In genomic region chr4:143352720-143353119, GRCh38 we compare ENCODE assay signal across 16 cellular contexts. TPM values are rescaled to one million over a fixed set of nuclear protein-coding genes. Genes with fewer than 3 reads are reported as not detected.
A peak's percentile ranks its signal among the peaks of the same experiment; 100 is the strongest.
DNase-seq lines count a peak whose midpoint lies in the region; ATAC-seq and TF ChIP-seq lines count a peak whose summit lies in the region.
"Had no signal": no experiment of that assay in that cellular context is flagged by ENCODE, and none has a peak within 500 bp of the region (broad histone marks: within the 10 kb centered on the region; RNA-seq: fewer than 3 reads in every experiment).

No MANE protein-coding gene starts in this region.

- H3K27ac ChIP-seq in GM23338 (ENCODE audit: low read depth) (no peak overlapping the region), VCaP (peak overlapping the region; percentile 61), gastroesophageal sphincter (peak overlapping the region; percentile 60 to 68 (median 66)), gastrocnemius medialis (peak overlapping the region; percentile 12 to 69 (median 35))
- H3K27ac ChIP-seq in CD4-positive, alpha-beta memory T cell (ENCODE audit: low read depth, low read length) = no peak overlapping the region

- ATAC-seq in GM23338 = no peak
- no peak for ATAC-seq in gastroesophageal sphincter
- ATAC-seq in gastrocnemius medialis = no peak
- ATAC-seq: HCT116 had no signal

- H3K36me3 Mint-ChIP-seq in GM23338 (ENCODE audit: low read depth) = no peaks in the 10 kb centered on the region
- no peaks in the 10 kb centered on the region for H3K36me3 Mint-ChIP-seq in CD4-positive, alpha-beta memory T cell

- no peaks in the 10 kb centered on the region for H3K9me3 ChIP-seq in gastroesophageal sphincter
- H3K9me3 ChIP-seq in gastrocnemius medialis = no peaks in the 10 kb centered on the region
- no peaks in the 10 kb centered on the region for H3K9me3 ChIP-seq in CD4-positive, alpha-beta memory T cell (ENCODE audit: control insufficient read depth in 1 of 2, low read length in 2 of 2)
- H3K9me3 ChIP-seq: psoas muscle, tibial nerve had no signal

- DNase-seq in GM23338 (ENCODE audit: low spot score) = no peak
- no peak for DNase-seq in gastrocnemius medialis
- DNase-seq in activated naive CD4-positive, alpha-beta T cell treated with Interleukin-2 at 50 U/mL for 16 hours = no peak
- DNase-seq in CD4-positive, alpha-beta memory T cell = no peak
- DNase-seq in activated CD4-positive, alpha-beta T cell treated with anti-CD3 and anti-CD28 coated beads, Interleukin-2, amount 50 U/mL, for 4 hours = no peak
- DNase-seq in NCI-H345 treated with DMSO at 0.1 percent for 48 hours (lab: John Stamatoyannopoulos, UW; ENCODE audit: unreplicated experiment) = no peak
- DNase-seq: activated naive CD4-positive, alpha-beta T cell treated with anti-CD3 and anti-CD28 coated beads, Interleukin-2, amount 50 U/mL, for 16 hours; GDM1; kidney glomerular epithelial cell; NCI-H226; psoas muscle; T-helper 1 cell had no signal

- H3K27me3 Mint-ChIP-seq in GM23338 (ENCODE audit: insufficient read depth, low read depth, poor library complexity) = peaks cover 3% of the 10 kb centered on the region
- H3K27me3 Mint-ChIP-seq in CD4-positive, alpha-beta memory T cell = peaks cover 2 to 11% of the 10 kb centered on the region in 2 donors

- no peaks in the 10 kb centered on the region for H3F3A ChIP-seq in GM23338 (replicated peaks; ENCODE audit: low read depth)

- TF ChIP-seq POLR2A in gastroesophageal sphincter (IDR thresholded peaks at IDR 0.05) (no peak), gastrocnemius medialis (IDR thresholded peaks at IDR 0.05) (no peak)

- 0 to 13% methylated on average over 2 to 3 of the region's 3 CpGs for WGBS in gastroesophageal sphincter (ENCODE audit: low coverage in 1 of 2), 2 donors

- no peaks in the 10 kb centered on the region; the same call in 1 of the 2 replicates for H4K20me1 ChIP-seq in GM23338 (replicated peaks; ENCODE audit: insufficient read depth)

- no peak overlapping the region for H3K4me3 ChIP-seq in GM23338
- H3K4me3 ChIP-seq in gastroesophageal sphincter = no peak overlapping the region
- no peak overlapping the region for H3K4me3 ChIP-seq in gastrocnemius medialis
- no peak overlapping the region for H3K4me3 ChIP-seq in CD4-positive, alpha-beta memory T cell (ENCODE audit: low read length in 2 of 2)
- H3K4me3 ChIP-seq: psoas muscle, tibial nerve had no signal

- peak overlapping the region; percentile 64; the same call in 1 of the 2 replicates for H3K4me2 ChIP-seq in GM23338

- TF ChIP-seq CTCF in GM23338 (conservative IDR thresholded peaks at IDR 0.05; ENCODE audit: low read depth in 2 of 2) (no peak), VCaP (conservative IDR thresholded peaks at IDR 0.05) (no peak), gastroesophageal sphincter (IDR thresholded peaks at IDR 0.05) (no peak), gastrocnemius medialis (IDR thresholded peaks at IDR 0.05 in 4 of 5, conservative IDR thresholded peaks at IDR 0.05 in 1 of 5) (no peak)

- TF ChIP-seq EP300 in gastroesophageal sphincter (IDR thresholded peaks at IDR 0.05) = no peak

- no peaks in the 10 kb centered on the region for H3K27me3 ChIP-seq in GM23338 (ENCODE audit: insufficient read depth)
- H3K27me3 ChIP-seq in gastroesophageal sphincter = no peaks in the 10 kb centered on the region
- H3K27me3 ChIP-seq in gastrocnemius medialis = no peaks in the 10 kb centered on the region
- H3K27me3 ChIP-seq in CD4-positive, alpha-beta memory T cell (ENCODE audit: insufficient read depth, low read length) = no peaks in the 10 kb centered on the region
- H3K27me3 ChIP-seq: tibial nerve had no signal

- H3K27ac Mint-ChIP-seq in GM23338 = no peak overlapping the region
- no peak overlapping the region for H3K27ac Mint-ChIP-seq in CD4-positive, alpha-beta memory T cell

- H3K79me2 ChIP-seq in GM23338 (replicated peaks; ENCODE audit: insufficient read depth) = peaks cover 41% of the 10 kb centered on the region

- no peaks in the 10 kb centered on the region; the same call in 2 of the 3 replicates for H3K9me3 Mint-ChIP-seq in GM23338
- H3K9me3 Mint-ChIP-seq in CD4-positive, alpha-beta memory T cell = no peaks in the 10 kb centered on the region

- in situ Hi-C loops in gastrocnemius medialis (cut with MboI; ENCODE audit: low sequenced_read_pairs in 4 of 4) = no loop called here

- intact Hi-C loops in gastrocnemius medialis (cut with DNase I; ENCODE audit: low total_unique reads) = no loop called here
- intact Hi-C loops in CD4-positive, alpha-beta memory T cell (cut with micrococcal nuclease) = no loop called here

- CTCF ChIA-PET in CD4-positive, alpha-beta memory T cell (lab: Charles Lee; ENCODE audit: partially characterized antibody) = no interaction called here

- POLR2A ChIA-PET in CD4-positive, alpha-beta memory T cell (lab: Charles Lee; ENCODE audit: partially characterized antibody) = no interaction called here

- peaks cover 64% of the 10 kb centered on the region for H3K4me1 Mint-ChIP-seq in GM23338
- peaks cover 0 to 7% (median 3%) of the 10 kb centered on the region in 4 donors for H3K4me1 Mint-ChIP-seq in CD4-positive, alpha-beta memory T cell

- H3K36me3 ChIP-seq in GM23338 (ENCODE audit: insufficient read depth) (no peaks in the 10 kb centered on the region), gastroesophageal sphincter (no peaks in the 10 kb centered on the region), gastrocnemius medialis (no peaks in the 10 kb centered on the region)
- H3K36me3 ChIP-seq in CD4-positive, alpha-beta memory T cell (ENCODE audit: insufficient read depth, low read length) = no peaks in the 10 kb centered on the region
- H3K36me3 ChIP-seq: tibial nerve had no signal

- H2AFZ ChIP-seq in GM23338 = no peak overlapping the region

- H3K4me3 Mint-ChIP-seq in GM23338 = no peak overlapping the region
- peak overlapping the region in 1 of 8 donors; percentile 12 for H3K4me3 Mint-ChIP-seq in CD4-positive, alpha-beta memory T cell

- no peaks in the 10 kb centered on the region for H3K9me2 ChIP-seq in GM23338 (ENCODE audit: insufficient read depth)

- H3K4me1 ChIP-seq in GM23338 (ENCODE audit: insufficient read depth) (peaks cover 62% of the 10 kb centered on the region), gastroesophageal sphincter (peaks cover 33 to 78% (median 42%) of the 10 kb centered on the region in 3 donors), gastrocnemius medialis (peaks cover 61 to 68% of the 10 kb centered on the region in 2 donors)
- H3K4me1 ChIP-seq in CD4-positive, alpha-beta memory T cell (ENCODE audit: insufficient read depth, low read length) = no peaks in the 10 kb centered on the region

TF ChIP-seq in GM23338, 12 proteins besides CTCF, POLR2A, EP300 and RAD21:
- TF ChIP-seq ZNF331 (CRISPR knock-in tag; IDR thresholded peaks at IDR 0.05; ENCODE audit: low read depth) (no peak), EZH2phosphoT487 (IDR thresholded peaks at IDR 0.05; ENCODE audit: unreplicated experiment) (no peak), JUNB (IDR thresholded peaks at IDR 0.05; ENCODE audit: unreplicated experiment) (no peak), CREB1 (CRISPR knock-in tag; IDR thresholded peaks at IDR 0.05; ENCODE audit: low read depth) (no peak), POLR2AphosphoS5 (IDR thresholded peaks at IDR 0.05; ENCODE audit: low read depth) (no peak)

RNA-seq across cellular contexts. Expression of gene GAB1, which starts 16.0 kb away (rescaled TPM):
- 18.4 and 32.6 TPM in 2 replicates for total RNA-seq in GM23338 (2014; rRNA removed; shearing (Covaris generic))
- 3.6 and 4.0 TPM in 2 replicates for polyA plus RNA-seq in GM23338 (2016; fragmentation: Nextera tagmentation; extraction: Ambion mirVana)
- total RNA-seq in gastroesophageal sphincter = 100 to 1,000 TPM; 102 to 129 (median 118) TPM
- 10 to 100 TPM; 11.4 to 27.9 (median 26.6) TPM for total RNA-seq in gastrocnemius medialis
- under 1 TPM; 0.26 to 0.78 TPM for total RNA-seq in CD4-positive, alpha-beta memory T cell
- not detected for polyA plus RNA-seq in CD4-positive, alpha-beta memory T cell

Comparison
In these comparisons a context has a peak if more than half of its experiments do, and no peak if none do; other contexts are left out.
1. H3K27ac ChIP-seq: peak in VCaP (single experiment), gastroesophageal sphincter (4 of 4) and gastrocnemius medialis (4 of 4); none in GM23338 (single experiment) and CD4-positive, alpha-beta memory T cell (single experiment).
2. RNA of gene GAB1, which starts 16.0 kb away (total RNA-seq): 102 to 129 TPM in gastroesophageal sphincter, 11.4 to 27.9 TPM in gastrocnemius medialis and 18.4 to 32.6 TPM in GM23338; 0.26 to 0.78 TPM in CD4-positive, alpha-beta memory T cell; every median in the first group is over 4 times any median in the second.